8 cellular contexts compared by ENCODE assay signal in genomic region chr19:1854542-1855039, GRCh38. TPM values are rescaled to one million over a fixed set of nuclear protein-coding genes. Genes with fewer than 3 reads are reported as not detected.
A peak's percentile ranks its signal among the peaks of the same experiment; 100 is the strongest.
DNase-seq lines count a peak whose midpoint lies in the region; ATAC-seq, FAIRE-seq and TF ChIP-seq lines count a peak whose summit lies in the region.

No MANE protein-coding gene starts in this region.

- H3K27me3 Mint-ChIP-seq in activated naive CD4-positive, alpha-beta T cell treated with anti-CD3 and anti-CD28 coated beads for 36 hours (ENCODE audit: low read depth), result no peaks in the 10 kb centered on the region
- no peaks in the 10 kb centered on the region for H3K27me3 Mint-ChIP-seq in Calu3 (ENCODE audit: unreplicated experiment)

- peaks cover 13% of the 10 kb centered on the region for H4K20me1 ChIP-seq in K562 (replicated peaks; ENCODE audit: control insufficient read depth, insufficient read depth, low read length)

- H3K27me3 ChIP-seq in K562 (ENCODE audit: control insufficient read depth in 2 of 2, insufficient read depth in 2 of 2, low read length in 2 of 2) (no peaks in the 10 kb centered on the region), liver (ENCODE audit: control insufficient read depth in 4 of 4, insufficient read depth in 4 of 4, low read length in 3 of 4) (no peaks in the 10 kb centered on the region), upper lobe of right lung (no peaks in the 10 kb centered on the region)

- POLR2A ChIA-PET in K562 (lab: Yijun Ruan, JAX), result interaction anchor here (0.6 to 5.2 kb wide), 8 partner anchors 10 to 62 kb away, joined by 3 to 46 read pairs (median 4); no protein-coding TSS in a partner anchor

- H2AFZ ChIP-seq in K562 (ENCODE audit: low read depth, low read length), result no peak overlapping the region; the same call in 1 of the 2 replicates

- H3K79me2 ChIP-seq in K562 (ENCODE audit: control insufficient read depth, insufficient read depth, low read length), result peaks cover 87% of the 10 kb centered on the region

- in situ Hi-C loops in K562 (cut with MboI), result no loop called here

- H3K9me3 Mint-ChIP-seq in activated naive CD4-positive, alpha-beta T cell treated with anti-CD3 and anti-CD28 coated beads for 36 hours, result no peaks in the 10 kb centered on the region
- H3K9me3 Mint-ChIP-seq in Calu3 (ENCODE audit: low read depth, unreplicated experiment), result no peaks in the 10 kb centered on the region

- peaks cover 2% of the 10 kb centered on the region for H3K36me3 Mint-ChIP-seq in activated naive CD4-positive, alpha-beta T cell treated with anti-CD3 and anti-CD28 coated beads for 36 hours (ENCODE audit: low read depth)
- peaks cover 17% of the 10 kb centered on the region for H3K36me3 Mint-ChIP-seq in Calu3 (ENCODE audit: insufficient read depth, unreplicated experiment)

- no peaks in the 10 kb centered on the region for H3K9me3 ChIP-seq in K562 (replicated peaks; ENCODE audit: control insufficient read depth, insufficient read depth, low read depth, low read length)
- H3K9me3 ChIP-seq in liver (ENCODE audit: control insufficient read depth in 4 of 4, low read length in 3 of 4), result no peaks in the 10 kb centered on the region
- no peaks in the 10 kb centered on the region for H3K9me3 ChIP-seq in upper lobe of right lung

- H3K4me3 Mint-ChIP-seq in activated naive CD4-positive, alpha-beta T cell treated with anti-CD3 and anti-CD28 coated beads for 36 hours, result peak overlapping the region; percentile 36
- H3K4me3 Mint-ChIP-seq in Calu3 (ENCODE audit: low read depth, unreplicated experiment), result no peak overlapping the region

- peak overlapping the region; percentile 94 for H3K4me2 ChIP-seq in K562 (ENCODE audit: insufficient read depth, low read length)

- H3K27ac Mint-ChIP-seq in activated naive CD4-positive, alpha-beta T cell treated with anti-CD3 and anti-CD28 coated beads for 36 hours, result peak overlapping the region; percentile 86
- H3K27ac Mint-ChIP-seq in Calu3 (ENCODE audit: unreplicated experiment), result no peak overlapping the region

- H3K9ac ChIP-seq in K562 (ENCODE audit: insufficient read depth in 1 of 2, low read depth in 2 of 2, low read length in 2 of 2) (peak overlapping the region; percentile 68 to 93), liver (ENCODE audit: low read depth in 1 of 2, low read length in 2 of 2) (no peak overlapping the region)

- CTCF ChIA-PET in activated naive CD4-positive, alpha-beta T cell treated with anti-CD3 and anti-CD28 coated beads for 36 hours (lab: Charles Lee), result interaction anchor here (0.5 to 0.9 kb wide), 3 partner anchors 15 to 732 kb away, joined by 3 read pairs; no protein-coding TSS in a partner anchor
- CTCF ChIA-PET in K562 (lab: Yijun Ruan, JAX; ENCODE audit: low intra/inter-chr PET ratio) (no interaction called here), Calu3 (lab: Charles Lee) (interaction anchor here (1.0 kb wide), 1 partner anchor 10 kb away, joined by 5 read pairs; no protein-coding TSS in a partner anchor)

- TF ChIP-seq RAD21 in K562 (CRISPR knock-in tag; conservative IDR thresholded peaks at IDR 0.05 in 1 of 2, IDR thresholded peaks at IDR 0.05 in 1 of 2), result no peak
- no peak for TF ChIP-seq RAD21 in liver (IDR thresholded peaks at IDR 0.05)

- intact Hi-C loops in activated naive CD4-positive, alpha-beta T cell treated with anti-CD3 and anti-CD28 coated beads for 36 hours (cut with micrococcal nuclease), result loop anchor here (1.0 to 5.0 kb wide), 3 partner anchors 9 to 298 kb away; partner anchors contain the start of genes ADAT3, AP3D1, KLF16 and SCAMP4
- intact Hi-C loops in K562 (cut with micrococcal nuclease) (no loop called here), upper lobe of right lung (cut with DNase I) (no loop called here), Calu3 (cut with micrococcal nuclease; ENCODE audit: unreplicated experiment) (no loop called here)

- H3K4me1 ChIP-seq in K562 (replicated peaks in 1 of 2; ENCODE audit: control insufficient read depth in 2 of 2, insufficient read depth in 2 of 2, low read length in 2 of 2), result peaks cover 61 to 97% of the 10 kb centered on the region in 2 experiments
- H3K4me1 ChIP-seq in liver (ENCODE audit: control insufficient read depth in 4 of 4, insufficient read depth in 4 of 4, low read length in 3 of 4), result peaks cover 30 to 55% (median 40%) of the 10 kb centered on the region in 4 donors
- peaks cover 69% of the 10 kb centered on the region for H3K4me1 ChIP-seq in upper lobe of right lung

- H3K4me3 ChIP-seq in K562 (peak overlapping the region; percentile 57), liver (ENCODE audit: low read depth in 1 of 3, low read length in 3 of 3) (no peak overlapping the region), upper lobe of right lung (peak overlapping the region; percentile 51)

- TF ChIP-seq CTCF in K562 (IDR thresholded peaks at IDR 0.05 in 2 of 3, conservative IDR thresholded peaks at IDR 0.05 in 1 of 3; ENCODE audit: insufficient read depth in 2 of 3, low read depth in 1 of 3, low read length in 3 of 3) (no peak), liver (IDR thresholded peaks at IDR 0.05; ENCODE audit: low read depth, low read length, missing input control) (no peak), upper lobe of right lung (IDR thresholded peaks at IDR 0.05) (no peak), Calu3 (IDR thresholded peaks at IDR 0.05; ENCODE audit: unreplicated experiment) (no peak)

- peak; percentile 92 for FAIRE-seq in K562 (lab: Jason Lieb, UNC)

- H3K27ac ChIP-seq in K562 (ENCODE audit: extremely low read depth, low read depth, low read length) (peak overlapping the region; percentile 82), liver (ENCODE audit: low read depth in 1 of 2, low read length in 2 of 2) (peak overlapping the region; percentile 45 to 51), upper lobe of right lung (peak overlapping the region; percentile 75)

- peaks cover 27% of the 10 kb centered on the region; the same call in 1 of the 3 replicates for H3K36me3 ChIP-seq in K562 (ENCODE audit: control insufficient read depth, insufficient read depth, low read length)
- peaks cover 0 to 2% (median 0%) of the 10 kb centered on the region in 4 donors for H3K36me3 ChIP-seq in liver (ENCODE audit: control insufficient read depth in 4 of 4, insufficient read depth in 3 of 4, low read depth in 1 of 4, low read length in 3 of 4)
- H3K36me3 ChIP-seq in upper lobe of right lung, result no peaks in the 10 kb centered on the region

- ATAC-seq in K562, result peak; percentile 56
- no peak for ATAC-seq in upper lobe of right lung
- no peak for ATAC-seq in HG03095 (IDR thresholded peaks at IDR 0.05; ENCODE audit: unreplicated experiment)
- ATAC-seq in HG02970 (IDR thresholded peaks at IDR 0.05; ENCODE audit: low FRiP score, unreplicated experiment), result no peak

- no peak; the same call in 1 of the 2 replicates for TF ChIP-seq POLR2A in K562 (conservative IDR thresholded peaks at IDR 0.05)

- no peak for DNase-seq in activated naive CD4-positive, alpha-beta T cell treated with anti-CD3 and anti-CD28 coated beads for 36 hours
- DNase-seq in activated naive CD4-positive, alpha-beta T cell treated with Interleukin-2 at 50 U/mL for 16 hours, result no peak
- peak in 2 of 4 experiments; percentile 72 to 92 for DNase-seq in K562 (ENCODE audit: extremely low read depth in 1 of 4, low spot score in 3 of 4)
- peak; percentile 76 for DNase-seq in upper lobe of right lung
- DNase-seq in Calu3, result no peak

- H3K9me1 ChIP-seq in K562 (ENCODE audit: control insufficient read depth, insufficient read depth, low read length), result no peaks in the 10 kb centered on the region

- TF ChIP-seq EP300 in K562 (IDR thresholded peaks at IDR 0.05; ENCODE audit: low read length), result 0 out of 2 replicates have a peak, but pooled peaks have one; percentile 43

- no TSS peak for BruUV-seq in K562 (replicated peaks; lab: Mats Ljungman, UMichigan)
- BruUV-seq in Calu3 (replicated peaks; lab: Mats Ljungman, UMichigan), result no TSS peak

- WGBS in K562 (ENCODE audit: insufficient coverage, low coverage, missing lambda C conversion rate), result 1% methylated on average over 25 of the region's 37 CpGs
- WGBS in liver, result 77% methylated on average over 37 of the region's 37 CpGs

- H3K4me1 Mint-ChIP-seq in activated naive CD4-positive, alpha-beta T cell treated with anti-CD3 and anti-CD28 coated beads for 36 hours (ENCODE audit: low read depth), result peaks cover 62% of the 10 kb centered on the region
- no peaks in the 10 kb centered on the region for H3K4me1 Mint-ChIP-seq in Calu3 (ENCODE audit: low read depth, unreplicated experiment)

RNA-seq across cellular contexts. Expression of gene REXO1, which starts 6.3 kb away (rescaled TPM):
- total RNA-seq in activated naive CD4-positive, alpha-beta T cell treated with anti-CD3 and anti-CD28 coated beads for 36 hours, result 10 to 100 TPM; 39.8 to 47.6 TPM
- 46.7 and 163 TPM in 2 replicates for total RNA-seq in K562 (2011; cell fraction: chromatin; rRNA removed; ENCODE audit: low replicate concordance)
- total RNA-seq in K562 (2011; cell fraction: nucleolus; rRNA removed), result 112 and 114 TPM in 2 replicates
- total RNA-seq in K562 (2011; cell fraction: nucleoplasm; rRNA removed), result 55.0 and 57.6 TPM in 2 replicates
- total RNA-seq in K562 (2014; rRNA removed) (15.8 and 21.9 TPM in 2 replicates), K562 (2014; rRNA removed; fragmentation: Illumina TruSeq; extraction: Trizol) (3.5 and 4.5 TPM in 2 replicates), K562 (2015; rRNA removed; fragmentation: Illumina TruSeq; extraction: Trizol) (15.8 and 20.8 TPM in 2 replicates), K562 (2021) (52.4 and 63.3 TPM in 2 replicates), liver (10 to 100 TPM in 1 of 2 donors, 1 to 10 TPM in 1; 8.3 to 11.5 TPM), upper lobe of right lung (37.2 TPM), Calu3 (2022) (34.1 and 39.5 TPM in 2 replicates)
- polyA plus RNA-seq in K562 (2011; rRNA removed) (14.6 and 21.5 TPM in 2 replicates), K562 (2014; fragmentation: Illumina TruSeq; extraction: Trizol) (16.7 and 40.7 TPM in 2 replicates), K562 (2014; fragmentation: Nextera tagmentation; extraction: Ambion mirVana) (under 1 TPM; 0.04 to 0.29 TPM), K562 (2014; rRNA removed) (31.0 and 50.1 TPM in 2 replicates), liver (10 to 100 TPM in 1 of 2 donors, 1 to 10 TPM in 1; 2.0 to 10.0 TPM)
- 17.4 and 27.3 TPM in 2 replicates for polyA plus RNA-seq in K562 (2011; cell fraction: cytosol; rRNA removed)
- 56.5 and 100 TPM in 2 replicates for polyA plus RNA-seq in K562 (2011; cell fraction: nucleus; rRNA removed)
- 37.1 and 39.8 TPM in 2 replicates for polyA plus RNA-seq in K562 (2012)
- 7.4 and 11.2 TPM in 2 replicates for polyA minus RNA-seq in K562 (2011; rRNA and poly(A)+ RNA removed)
- 23.8 and 34.7 TPM in 2 replicates for polyA minus RNA-seq in K562 (2011; cell fraction: cytosol; rRNA and poly(A)+ RNA removed)
- 19.5 and 21.3 TPM in 2 replicates for polyA minus RNA-seq in K562 (2011; cell fraction: nucleus; rRNA and poly(A)+ RNA removed)

RNA-seq across cellular contexts. Expression of gene KLF16, which starts 8.8 kb away (rescaled TPM):
- 10 to 100 TPM; 13.5 to 15.0 TPM for total RNA-seq in activated naive CD4-positive, alpha-beta T cell treated with anti-CD3 and anti-CD28 coated beads for 36 hours
- 5.8 and 14.0 TPM in 2 replicates for total RNA-seq in K562 (2011; cell fraction: chromatin; rRNA removed; ENCODE audit: low replicate concordance)
- 11.7 and 16.7 TPM in 2 replicates for total RNA-seq in K562 (2011; cell fraction: nucleolus; rRNA removed)
- 6.4 and 7.5 TPM in 2 replicates for total RNA-seq in K562 (2011; cell fraction: nucleoplasm; rRNA removed)
- total RNA-seq in K562 (2014; rRNA removed) (15.5 and 22.0 TPM in 2 replicates), K562 (2014; rRNA removed; fragmentation: Illumina TruSeq; extraction: Trizol) (3.4 and 3.8 TPM in 2 replicates), K562 (2015; rRNA removed; fragmentation: Illumina TruSeq; extraction: Trizol) (7.9 and 9.4 TPM in 2 replicates), K562 (2021) (59.1 and 60.4 TPM in 2 replicates), liver (1 to 10 TPM; 4.4 to 7.6 TPM), upper lobe of right lung (28.0 TPM), Calu3 (2022) (32.3 and 39.0 TPM in 2 replicates)
- polyA plus RNA-seq in K562 (2011; rRNA removed) (3.7 and 4.8 TPM in 2 replicates), K562 (2014; fragmentation: Illumina TruSeq; extraction: Trizol) (6.8 and 13.1 TPM in 2 replicates), K562 (2014; fragmentation: Nextera tagmentation; extraction: Ambion mirVana) (under 1 TPM; 0.04 to 0.10 TPM), K562 (2014; rRNA removed) (15.4 and 27.5 TPM in 2 replicates), liver (10 to 100 TPM in 1 of 2 donors, 1 to 10 TPM in 1; 1.2 to 14.8 TPM)
- 7.1 and 44.8 TPM in 2 replicates for polyA plus RNA-seq in K562 (2011; cell fraction: cytosol; rRNA removed)
- polyA plus RNA-seq in K562 (2011; cell fraction: nucleus; rRNA removed), result 14.2 and 29.1 TPM in 2 replicates
- polyA plus RNA-seq in K562 (2012), result 20.8 and 23.7 TPM in 2 replicates
- 1.0 and 1.3 TPM in 2 replicates for polyA minus RNA-seq in K562 (2011; rRNA and poly(A)+ RNA removed)
- polyA minus RNA-seq in K562 (2011; cell fraction: cytosol; rRNA and poly(A)+ RNA removed), result 15.0 and 25.4 TPM in 2 replicates
- polyA minus RNA-seq in K562 (2011; cell fraction: nucleus; rRNA and poly(A)+ RNA removed), result 5.8 and 6.6 TPM in 2 replicates

RNA-seq across cellular contexts. Expression of gene ABHD17A, which starts 30.7 kb away (rescaled TPM):
- 10 to 100 TPM; 79.3 to 79.9 TPM for total RNA-seq in activated naive CD4-positive, alpha-beta T cell treated with anti-CD3 and anti-CD28 coated beads for 36 hours
- total RNA-seq in K562 (2011; cell fraction: chromatin; rRNA removed; ENCODE audit: low replicate concordance), result 29.4 and 87.9 TPM in 2 replicates
- 61.7 and 67.8 TPM in 2 replicates for total RNA-seq in K562 (2011; cell fraction: nucleolus; rRNA removed)
- 40.1 and 45.4 TPM in 2 replicates for total RNA-seq in K562 (2011; cell fraction: nucleoplasm; rRNA removed)
- total RNA-seq in K562 (2014; rRNA removed), result 135 and 157 TPM in 2 replicates
- 0.93 and 1.5 TPM in 2 replicates for total RNA-seq in K562 (2014; rRNA removed; fragmentation: Illumina TruSeq; extraction: Trizol)
- total RNA-seq in K562 (2015; rRNA removed; fragmentation: Illumina TruSeq; extraction: Trizol), result 18.9 and 26.5 TPM in 2 replicates
- total RNA-seq in K562 (2021), result 84.2 and 87.7 TPM in 2 replicates
- polyA plus RNA-seq in K562 (2011; rRNA removed), result 24.6 and 45.3 TPM in 2 replicates
- polyA plus RNA-seq in K562 (2011; cell fraction: cytosol; rRNA removed), result 54.2 and 174 TPM in 2 replicates
- 117 and 184 TPM in 2 replicates for polyA plus RNA-seq in K562 (2011; cell fraction: nucleus; rRNA removed)
- polyA plus RNA-seq in K562 (2012), result 47.5 and 74.5 TPM in 2 replicates
- polyA plus RNA-seq in K562 (2014; fragmentation: Illumina TruSeq; extraction: Trizol), result 3.6 and 16.9 TPM in 2 replicates
- polyA plus RNA-seq in K562 (2014; fragmentation: Nextera tagmentation; extraction: Ambion mirVana), result under 1 TPM in 1 of 2 experiments, not detected in 1; 0.04 TPM
- polyA plus RNA-seq in K562 (2014; rRNA removed), result 95.1 and 99.0 TPM in 2 replicates
- 6.9 and 11.0 TPM in 2 replicates for polyA minus RNA-seq in K562 (2011; rRNA and poly(A)+ RNA removed)
- 26.1 and 39.4 TPM in 2 replicates for polyA minus RNA-seq in K562 (2011; cell fraction: cytosol; rRNA and poly(A)+ RNA removed)
- polyA minus RNA-seq in K562 (2011; cell fraction: nucleus; rRNA and poly(A)+ RNA removed), result 15.3 and 15.8 TPM in 2 replicates
- total RNA-seq in liver, result 10 to 100 TPM; 25.4 to 28.6 TPM
- 10 to 100 TPM in 1 of 2 donors, 1 to 10 TPM in 1; 8.1 to 30.2 TPM for polyA plus RNA-seq in liver
- 76.1 TPM for total RNA-seq in upper lobe of right lung
- total RNA-seq in Calu3 (2022), result 35.2 and 36.9 TPM in 2 replicates

RNA-seq across cellular contexts. Expression of gene ATP8B3, which starts 42.5 kb away (rescaled TPM):
- 1 to 10 TPM; 6.1 to 8.4 TPM for total RNA-seq in activated naive CD4-positive, alpha-beta T cell treated with anti-CD3 and anti-CD28 coated beads for 36 hours
- total RNA-seq in K562 (2011; cell fraction: chromatin; rRNA removed; ENCODE audit: low replicate concordance), result 40.7 and 89.4 TPM in 2 replicates
- total RNA-seq in K562 (2011; cell fraction: nucleolus; rRNA removed), result 37.1 and 44.7 TPM in 2 replicates
- total RNA-seq in K562 (2011; cell fraction: nucleoplasm; rRNA removed), result 35.0 and 38.7 TPM in 2 replicates
- 3.2 and 5.0 TPM in 2 replicates for total RNA-seq in K562 (2014; rRNA removed)
- total RNA-seq in K562 (2014; rRNA removed; fragmentation: Illumina TruSeq; extraction: Trizol), result 3.2 and 3.6 TPM in 2 replicates
- total RNA-seq in K562 (2015; rRNA removed; fragmentation: Illumina TruSeq; extraction: Trizol), result 3.8 and 4.3 TPM in 2 replicates
- total RNA-seq in K562 (2021), result 12.3 and 13.2 TPM in 2 replicates
- 8.3 and 13.2 TPM in 2 replicates for polyA plus RNA-seq in K562 (2011; rRNA removed)
- polyA plus RNA-seq in K562 (2011; cell fraction: cytosol; rRNA removed), result 12.0 and 13.1 TPM in 2 replicates
- 36.1 and 44.4 TPM in 2 replicates for polyA plus RNA-seq in K562 (2011; cell fraction: nucleus; rRNA removed)
- 5.6 and 7.6 TPM in 2 replicates for polyA plus RNA-seq in K562 (2012)
- polyA plus RNA-seq in K562 (2014; fragmentation: Illumina TruSeq; extraction: Trizol), result 6.0 and 6.4 TPM in 2 replicates
- polyA plus RNA-seq in K562 (2014; fragmentation: Nextera tagmentation; extraction: Ambion mirVana), result 1 to 10 TPM; 1.2 to 2.2 TPM
- 10.1 and 11.9 TPM in 2 replicates for polyA plus RNA-seq in K562 (2014; rRNA removed)
- 9.7 and 10.4 TPM in 2 replicates for polyA minus RNA-seq in K562 (2011; rRNA and poly(A)+ RNA removed)
- polyA minus RNA-seq in K562 (2011; cell fraction: cytosol; rRNA and poly(A)+ RNA removed), result 7.3 and 10.2 TPM in 2 replicates
- polyA minus RNA-seq in K562 (2011; cell fraction: nucleus; rRNA and poly(A)+ RNA removed), result 5.4 and 7.0 TPM in 2 replicates
- total RNA-seq in liver, result 1 to 10 TPM in 1 of 2 donors, under 1 TPM in 1; 0.50 to 3.1 TPM
- polyA plus RNA-seq in liver, result under 1 TPM; 0.42 to 0.53 TPM
- total RNA-seq in upper lobe of right lung, result 0.64 TPM
- total RNA-seq in Calu3 (2022), result 5.9 and 6.7 TPM in 2 replicates

RNA-seq across cellular contexts. Expression of gene ADAT3, which starts 50.6 kb away (rescaled TPM):
- total RNA-seq in activated naive CD4-positive, alpha-beta T cell treated with anti-CD3 and anti-CD28 coated beads for 36 hours, result 1 to 10 TPM; 3.0 to 3.4 TPM
- total RNA-seq in K562 (2011; cell fraction: chromatin; rRNA removed; ENCODE audit: low replicate concordance), result 6.3 and 20.5 TPM in 2 replicates
- total RNA-seq in K562 (2011; cell fraction: nucleolus; rRNA removed), result 18.0 and 18.5 TPM in 2 replicates
- 5.6 and 6.9 TPM in 2 replicates for total RNA-seq in K562 (2011; cell fraction: nucleoplasm; rRNA removed)
- total RNA-seq in K562 (2014; rRNA removed) (7.8 and 10.4 TPM in 2 replicates), K562 (2014; rRNA removed; fragmentation: Illumina TruSeq; extraction: Trizol) (not detected in 2 replicates), K562 (2015; rRNA removed; fragmentation: Illumina TruSeq; extraction: Trizol) (0.72 and 1.7 TPM in 2 replicates), K562 (2021) (15.1 and 15.6 TPM in 2 replicates), liver (1 to 10 TPM; 1.3 to 3.3 TPM), upper lobe of right lung (6.3 TPM), Calu3 (2022) (6.7 TPM in 2 replicates)
- polyA plus RNA-seq in K562 (2011; rRNA removed) (0.67 and 1.1 TPM in 2 replicates), K562 (2014; fragmentation: Illumina TruSeq; extraction: Trizol) (0.68 TPM in 1 of 2 replicates, not detected in the other), K562 (2014; fragmentation: Nextera tagmentation; extraction: Ambion mirVana) (not detected), K562 (2014; rRNA removed) (9.2 and 10.2 TPM in 2 replicates), liver (1 to 10 TPM; 1.4 to 2.8 TPM)
- polyA plus RNA-seq in K562 (2011; cell fraction: cytosol; rRNA removed), result 1.1 and 11.4 TPM in 2 replicates
- polyA plus RNA-seq in K562 (2011; cell fraction: nucleus; rRNA removed), result 3.3 and 11.9 TPM in 2 replicates
- polyA plus RNA-seq in K562 (2012), result 6.8 and 6.9 TPM in 2 replicates
- polyA minus RNA-seq in K562 (2011; rRNA and poly(A)+ RNA removed), result 0.18 and 0.21 TPM in 2 replicates
- 4.5 and 5.4 TPM in 2 replicates for polyA minus RNA-seq in K562 (2011; cell fraction: cytosol; rRNA and poly(A)+ RNA removed)
- polyA minus RNA-seq in K562 (2011; cell fraction: nucleus; rRNA and poly(A)+ RNA removed), result 2.1 and 3.4 TPM in 2 replicates

Comparison
In these comparisons a context has a peak if more than half of its experiments do, and no peak if none do; other contexts are left out.
1. H3K4me3 ChIP-seq: peak in K562 (single experiment) and upper lobe of right lung (single experiment); none in liver (0 of 3).
2. H3K9ac ChIP-seq: peak in K562 (2 of 2); none in liver (0 of 2).
3. Peak in every context shown above with its lines, with median percentiles within 50 percentile points of each other: H3K27ac ChIP-seq.